In genomic region chr1:22039594-22040347, GRCh38 we compare ENCODE assay signal across 9 cellular contexts. TPM values are rescaled to one million over a fixed set of nuclear protein-coding genes. Genes with fewer than 3 reads are reported as not detected.
DNase-seq lines count a peak whose midpoint lies in the region; ATAC-seq, FAIRE-seq and TF ChIP-seq lines count a peak whose summit lies in the region.
"Had no signal": no experiment of that assay in that cellular context is flagged by ENCODE, and none has a peak within 500 bp of the region (broad histone marks: within the 10 kb centered on the region; RNA-seq: fewer than 3 reads in every experiment).

No MANE protein-coding gene starts in this region.

- H3K27me3 ChIP-seq in endothelial cell of umbilical vein (ENCODE audit: control insufficient read depth in 2 of 2, insufficient read depth in 2 of 2, low read length in 2 of 2): no peaks in the 10 kb centered on the region
- H3K27me3 ChIP-seq in neuronal stem cell (ENCODE audit: control insufficient read depth in 3 of 3, insufficient read depth in 3 of 3, low read depth in 1 of 3, low read length in 3 of 3): peaks cover 0 to 2% (median 0%) of the 10 kb centered on the region in 3 experiments

- H2AFZ ChIP-seq in endothelial cell of umbilical vein (ENCODE audit: low read depth, low read length) (peak overlapping the region; percentile 85), neuronal stem cell (ENCODE audit: low read length) (peak overlapping the region; percentile 63)

- peak; percentile 67 for FAIRE-seq in endothelial cell of umbilical vein (lab: Jason Lieb, UNC)
- FAIRE-seq: A204.1 had no signal

- H3K79me1 ChIP-seq in neuronal stem cell (ENCODE audit: low read depth, low read length): no peaks in the 10 kb centered on the region

- DNase-seq in NCI-H2081 (lab: John Stamatoyannopoulos, UW): peak; percentile 57 to 83
- DNase-seq in NCI-H2081 treated with DMSO at 0.1 percent for 48 hours (lab: John Stamatoyannopoulos, UW): no peak
- DNase-seq in NCI-H446 treated with DMSO at 0.1 percent for 48 hours (lab: John Stamatoyannopoulos, UW): peak; percentile 74
- peak; percentile 56 to 84 for DNase-seq in activated CD4-positive, alpha-beta T cell treated with anti-CD3 and anti-CD28 coated beads, Interleukin-2, amount 50 U/mL, for 24 hours (ENCODE audit: low read depth in 1 of 2, low spot score in 1 of 2)
- peak; percentile 44 for DNase-seq in endothelial cell of umbilical vein (ENCODE audit: low read depth, low spot score)
- DNase-seq in neuronal stem cell (ENCODE audit: low spot score): no peak
- peak; percentile 85 for DNase-seq in ureter (ENCODE audit: low spot score)

- CTCF ChIA-PET in endothelial cell of umbilical vein (lab: Charles Lee): interaction anchor here (0.8 to 2.0 kb wide), 6 partner anchors 9 to 16 kb away, joined by 3 to 6 read pairs (median 4); partner anchors contain the start of gene CDC42

- no peak overlapping the region for H3K23ac ChIP-seq in neuronal stem cell (ENCODE audit: low read depth, low read length, poor library complexity)

- POLR2A ChIA-PET in endothelial cell of umbilical vein (lab: Charles Lee): no interaction called here

- H3K27ac ChIP-seq in endothelial cell of umbilical vein (ENCODE audit: insufficient read depth, low read depth, low read length): peak overlapping the region; percentile 10
- no peak overlapping the region for H3K27ac ChIP-seq in neuronal stem cell (replicated peaks; ENCODE audit: low read length)

- no peak overlapping the region for H3K14ac ChIP-seq in neuronal stem cell (ENCODE audit: low read length)

- H2BK12ac ChIP-seq in neuronal stem cell (ENCODE audit: low read length): no peak overlapping the region

- no peak overlapping the region for H2BK15ac ChIP-seq in neuronal stem cell (ENCODE audit: low read length)

- H3K4ac ChIP-seq in neuronal stem cell (ENCODE audit: low read length): no peak overlapping the region

- no peak for TF ChIP-seq CTCF in endothelial cell of umbilical vein (IDR thresholded peaks at IDR 0.05; ENCODE audit: extremely low read depth in 1 of 2, insufficient read depth in 1 of 2, low read depth in 1 of 2, low read length in 2 of 2)

- H2BK120ac ChIP-seq in neuronal stem cell (ENCODE audit: low read depth, low read length): no peak overlapping the region

- WGBS in neuronal stem cell (ENCODE audit: extremely low coverage in 2 of 2, insufficient read length in 2 of 2, insufficient replicate concordance in 1 of 2), 2 donors: no CpG with 5 or more reads among the region's 6 CpGs

- dilution Hi-C loops in endothelial cell of umbilical vein (cut with MboI; ENCODE audit: extremely low pct_ligation_motif_present, low sequenced_read_pairs): no loop called here

- H3K4me1 ChIP-seq in endothelial cell of umbilical vein (ENCODE audit: control insufficient read depth, extremely low read depth, insufficient read depth, low read length): peaks cover 11% of the 10 kb centered on the region
- peaks cover 4 to 13% of the 10 kb centered on the region in 2 donors for H3K4me1 ChIP-seq in neuronal stem cell (ENCODE audit: control insufficient read depth in 2 of 2, insufficient read depth in 1 of 2, low read depth in 1 of 2, low read length in 2 of 2)

- TF ChIP-seq POLR2A in endothelial cell of umbilical vein (IDR thresholded peaks at IDR 0.05; ENCODE audit: low read depth, low read length): no peak

- H2BK5ac ChIP-seq in neuronal stem cell (ENCODE audit: low read length): no peak overlapping the region

- H3K9ac ChIP-seq in endothelial cell of umbilical vein (replicated peaks; ENCODE audit: extremely low read depth, insufficient read depth, low read length) (no peak overlapping the region), neuronal stem cell (ENCODE audit: low read depth, low read length, poor library complexity) (no peak overlapping the region)

- no peaks in the 10 kb centered on the region for H3K79me2 ChIP-seq in endothelial cell of umbilical vein (ENCODE audit: control insufficient read depth, insufficient read depth, low read length)

- H3K9me3 ChIP-seq in endothelial cell of umbilical vein (replicated peaks; ENCODE audit: control insufficient read depth, insufficient read depth, low read length) (no peaks in the 10 kb centered on the region), neuronal stem cell (replicated peaks in 1 of 2; ENCODE audit: control insufficient read depth in 2 of 2, insufficient read depth in 1 of 2, low read depth in 1 of 2, low read length in 2 of 2) (no peaks in the 10 kb centered on the region)

- intact Hi-C loops in endothelial cell of umbilical vein (cut with micrococcal nuclease): no loop called here

- H4K20me1 ChIP-seq in endothelial cell of umbilical vein (replicated peaks; ENCODE audit: control insufficient read depth, extremely low read depth, insufficient read depth, low read length): no peaks in the 10 kb centered on the region

- H3K4me3 ChIP-seq in endothelial cell of umbilical vein (replicated peaks in 1 of 3; ENCODE audit: insufficient read depth in 1 of 3, low read depth in 1 of 3, low read length in 3 of 3): no peak overlapping the region
- H3K4me3 ChIP-seq in neuronal stem cell (ENCODE audit: low read length in 2 of 2): no peak overlapping the region

- no TSS peak for BruUV-seq in endothelial cell of umbilical vein (replicated peaks; lab: Mats Ljungman, UMichigan)

- no peak overlapping the region for H4K8ac ChIP-seq in neuronal stem cell (ENCODE audit: low read depth, low read length)

- no peak overlapping the region for H4K91ac ChIP-seq in neuronal stem cell (ENCODE audit: low read depth, low read length, poor library complexity)

- H2AK5ac ChIP-seq in neuronal stem cell (ENCODE audit: low read depth, low read length): no peak overlapping the region

- no peaks in the 10 kb centered on the region for H3K9me1 ChIP-seq in endothelial cell of umbilical vein (replicated peaks; ENCODE audit: control insufficient read depth, extremely low read depth, insufficient read depth, low read length)

- ATAC-seq in HG02970 (IDR thresholded peaks at IDR 0.05; ENCODE audit: low FRiP score, unreplicated experiment): peak; percentile 81

- no peaks in the 10 kb centered on the region for H3K36me3 ChIP-seq in endothelial cell of umbilical vein (ENCODE audit: control insufficient read depth in 2 of 2, extremely low read depth in 1 of 2, insufficient read depth in 2 of 2, low read length in 2 of 2)
- no peaks in the 10 kb centered on the region for H3K36me3 ChIP-seq in neuronal stem cell (replicated peaks in 1 of 2; ENCODE audit: control insufficient read depth in 2 of 2, insufficient read depth in 2 of 2, low read length in 2 of 2)

- no peak overlapping the region for H3K18ac ChIP-seq in neuronal stem cell (ENCODE audit: low read length)

- peak overlapping the region; percentile 50 for H3K4me2 ChIP-seq in endothelial cell of umbilical vein (ENCODE audit: insufficient read depth, low read length)
- H3K4me2 ChIP-seq in neuronal stem cell (ENCODE audit: insufficient read depth, low read length, poor library complexity, severe bottlenecking): no peak overlapping the region

TF ChIP-seq in endothelial cell of umbilical vein, 7 proteins besides CTCF, POLR2A, EP300 and RAD21:
- TF ChIP-seq POLR2AphosphoS5 (IDR thresholded peaks at IDR 0.05; ENCODE audit: insufficient read depth, low read depth, low read length) (peak; percentile 19), GATA2 (IDR thresholded peaks at IDR 0.05; ENCODE audit: insufficient read depth, insufficient read length, low read depth, low read length) (no peak), JUN (IDR thresholded peaks at IDR 0.05; ENCODE audit: borderline replicate concordance, insufficient read depth, insufficient read length, low read depth) (no peak), FOS (IDR thresholded peaks at IDR 0.05; ENCODE audit: borderline replicate concordance, insufficient read depth, low read length) (no peak)
TF ChIP-seq in endothelial cell of umbilical vein: peak in this region for 1.

RNA-seq across cellular contexts. Expression of gene CDC42, which starts 12.7 kb away (rescaled TPM):
- 379 and 381 TPM in 2 replicates for total RNA-seq in endothelial cell of umbilical vein
- polyA plus RNA-seq in endothelial cell of umbilical vein: 175 and 199 TPM in 2 replicates
- polyA plus RNA-seq in endothelial cell of umbilical vein (2011; cell fraction: cytosol; rRNA removed): 259 and 265 TPM in 2 replicates
- polyA plus RNA-seq in endothelial cell of umbilical vein (2011; cell fraction: nucleus; rRNA removed): 133 and 145 TPM in 2 replicates
- 427 and 679 TPM in 2 replicates for polyA plus RNA-seq in endothelial cell of umbilical vein (2012)
- polyA minus RNA-seq in endothelial cell of umbilical vein: 398 and 458 TPM in 2 replicates
- polyA minus RNA-seq in endothelial cell of umbilical vein (2011; cell fraction: cytosol; rRNA and poly(A)+ RNA removed): 88.2 TPM
- 67.2 and 82.6 TPM in 2 replicates for polyA minus RNA-seq in endothelial cell of umbilical vein (2011; cell fraction: nucleus; rRNA and poly(A)+ RNA removed)
- 207 TPM for polyA plus RNA-seq in neuronal stem cell (2013, experiment 1 of 2)
- polyA plus RNA-seq in neuronal stem cell (2013, experiment 2 of 2): 210 TPM
- 326 TPM for total RNA-seq in ureter

RNA-seq across cellular contexts. Expression of gene CELA3A, which starts 38.3 kb away (rescaled TPM):
- total RNA-seq in endothelial cell of umbilical vein: not detected in 2 replicates
- 0.35 TPM in 1 of 2 replicates, not detected in the other for polyA plus RNA-seq in endothelial cell of umbilical vein
- polyA plus RNA-seq in endothelial cell of umbilical vein (2011; cell fraction: cytosol; rRNA removed): 0.16 and 0.43 TPM in 2 replicates
- polyA plus RNA-seq in endothelial cell of umbilical vein (2011; cell fraction: nucleus; rRNA removed): 0.26 TPM in 1 of 2 replicates, not detected in the other
- polyA plus RNA-seq in endothelial cell of umbilical vein (2012): not detected in 2 replicates
- polyA minus RNA-seq in endothelial cell of umbilical vein: not detected in 2 replicates
- polyA minus RNA-seq in endothelial cell of umbilical vein (2011; cell fraction: cytosol; rRNA and poly(A)+ RNA removed): not detected
- not detected in 2 replicates for polyA minus RNA-seq in endothelial cell of umbilical vein (2011; cell fraction: nucleus; rRNA and poly(A)+ RNA removed)
- not detected for polyA plus RNA-seq in neuronal stem cell (2013, experiment 1 of 2)
- polyA plus RNA-seq in neuronal stem cell (2013, experiment 2 of 2): not detected
- total RNA-seq in ureter: not detected

Comparison
In these comparisons a context has a peak if more than half of its experiments do, and no peak if none do; other contexts are left out.
1. DNase-seq: peak in NCI-H2081 (2 of 2), NCI-H446 treated with DMSO at 0.1 percent for 48 hours (single experiment), activated CD4-positive, alpha-beta T cell treated with anti-CD3 and anti-CD28 coated beads, Interleukin-2, amount 50 U/mL, for 24 hours (2 of 2), endothelial cell of umbilical vein (single experiment) and ureter (single experiment); none in NCI-H2081 treated with DMSO at 0.1 percent for 48 hours (single experiment) and neuronal stem cell (single experiment).